ENCODE assay signal across 13 cellular contexts in genomic region chr2:215460682-215461081, GRCh38. TPM values are rescaled to one million over a fixed set of nuclear protein-coding genes. Genes with fewer than 3 reads are reported as not detected.
DNase-seq lines count a peak whose midpoint lies in the region; ATAC-seq and TF ChIP-seq lines count a peak whose summit lies in the region.
"Had no signal": no experiment of that assay in that cellular context is flagged by ENCODE, and none has a peak within 500 bp of the region (broad histone marks: within the 10 kb centered on the region; RNA-seq: fewer than 3 reads in every experiment).

No MANE protein-coding gene starts in this region.

- intact Hi-C loops in heart right ventricle (cut with DNase I), result loop anchor here in 1 of 10 donors (10.0 kb wide), 2 partner anchors 254 to 374 kb away; no protein-coding TSS in a partner anchor

- H3K27ac ChIP-seq in heart right ventricle, result peak overlapping the region in 5 of 10 donors; percentile 4 to 40 (median 14)
- peak overlapping the region; percentile 14 for H3K27ac ChIP-seq in rectal smooth muscle tissue (ENCODE audit: low read depth, low read length)

- in situ Hi-C loops in HAP-1 (cut with MboI; ENCODE audit: low sequenced_read_pairs), result no loop called here

- H3K9me3 ChIP-seq in heart right ventricle, result no peaks in the 10 kb centered on the region
- no peaks in the 10 kb centered on the region for H3K9me3 ChIP-seq in HAP-1

- H3K27me3 ChIP-seq in heart right ventricle (no peaks in the 10 kb centered on the region), rectal smooth muscle tissue (ENCODE audit: control insufficient read depth, insufficient read depth, low read length) (no peaks in the 10 kb centered on the region), HAP-1 (ENCODE audit: low read depth) (peaks cover 19% of the 10 kb centered on the region)

- H3K4me1 ChIP-seq in heart right ventricle (peaks cover 0 to 13% (median 0%) of the 10 kb centered on the region in 9 donors), rectal smooth muscle tissue (ENCODE audit: control insufficient read depth, insufficient read depth, low read length) (peaks cover 4% of the 10 kb centered on the region), HAP-1 (no peaks in the 10 kb centered on the region)

- peak in 5 of 8 donors; percentile 61 to 91 (median 66) for ATAC-seq in heart right ventricle
- ATAC-seq: K562 had no signal

- DNase-seq in GM03348 (ENCODE audit: low spot score) (peak; percentile 75), astrocyte of the hippocampus (ENCODE audit: low read depth, low spot score) (peak; percentile 83), heart right ventricle (no peak), SHP77 treated with DMSO at 0.1 percent for 48 hours (lab: John Stamatoyannopoulos, UW) (no peak), NCI-H2107 treated with DMSO at 0.1 percent for 48 hours (lab: John Stamatoyannopoulos, UW; ENCODE audit: unreplicated experiment) (no peak), ecto neural progenitor cell (ENCODE audit: low spot score) (no peak), HAP-1 (ENCODE audit: low spot score in 2 of 2) (no peak)
- DNase-seq: activated CD4-positive, alpha-beta T cell treated with anti-CD3 and anti-CD28 coated beads, Interleukin-2, amount 10 ng/mL, durations not matched to agents 24 days and 14 days; naive B cell; SHP77; stimulated activated CD4-positive, alpha-beta T cell treated with anti-CD3 and anti-CD28 coated beads, Interleukin-1b, Interleukin-23, amount 100 ng/mL, for 48 hours had no signal

- H3K4me3 ChIP-seq in heart right ventricle (no peak overlapping the region), rectal smooth muscle tissue (ENCODE audit: low read length) (no peak overlapping the region), HAP-1 (no peak overlapping the region)
- H3K4me3 ChIP-seq: K562 had no signal

- TF ChIP-seq CTCF in heart right ventricle (IDR thresholded peaks at IDR 0.05), result no peak

- H3K36me3 ChIP-seq in heart right ventricle, result no peaks in the 10 kb centered on the region
- no peaks in the 10 kb centered on the region for H3K36me3 ChIP-seq in rectal smooth muscle tissue (ENCODE audit: control insufficient read depth, insufficient read depth, low read length)
- H3K36me3 ChIP-seq in HAP-1 (replicated peaks), result no peaks in the 10 kb centered on the region

- no peak overlapping the region for H3K9ac ChIP-seq in rectal smooth muscle tissue (ENCODE audit: low read length)

RNA-seq across cellular contexts. Expression of gene FN1, which starts 24.8 kb away (rescaled TPM):
- 100 to 1,000 TPM in 8 of 10 donors, 10 to 100 TPM in 2; 67.8 to 888 (median 136) TPM for total RNA-seq in heart right ventricle
- polyA plus RNA-seq in heart right ventricle, result 100 to 1,000 TPM in 1 of 2 donors, 10 to 100 TPM in 1; 72.7 to 802 TPM

Comparison
In these comparisons a context has a peak if more than half of its experiments do, and no peak if none do; other contexts are left out.
1. DNase-seq: peak in GM03348 (single experiment) and astrocyte of the hippocampus (single experiment); none in heart right ventricle (0 of 2), SHP77 treated with DMSO at 0.1 percent for 48 hours (single experiment), NCI-H2107 treated with DMSO at 0.1 percent for 48 hours (single experiment), ecto neural progenitor cell (single experiment) and HAP-1 (0 of 2).